ENCODE assay signal across 24 cellular contexts in genomic region chr11:26134053-26134452, GRCh38.
"Had no signal": no experiment of that assay in that cellular context is flagged by ENCODE, and none has a peak within 500 bp of the region (broad histone marks: within the 10 kb centered on the region; RNA-seq: fewer than 3 reads in every experiment).

No MANE protein-coding gene starts in this region.

- H2AFZ ChIP-seq: PC-9 had no signal

- H3K4me2 ChIP-seq: PC-9 had no signal

- DNase-seq: activated B cell treated with CpG ODN at 0.5 μM for 24 hours; activated CD4-positive, alpha-beta T cell treated with anti-CD3 and anti-CD28 coated beads for 1 hour; activated CD4-positive, alpha-beta T cell treated with anti-CD3 and anti-CD28 coated beads, Interleukin-2, amount 10 ng/mL, durations not matched to agents 24 days and 14 days; activated CD4-positive, alpha-beta T cell treated with anti-CD3 and anti-CD28 coated beads, Interleukin-2, amount 50 U/mL, for 48 hours; activated CD8-positive, alpha-beta memory T cell treated with anti-CD3 and anti-CD28 coated beads, Interleukin-2, amount 10 ng/mL, durations not matched to agents 7 days and 5 days; activated effector memory CD4-positive, alpha-beta T cell treated with Interleukin-2 at 50 U/mL for 16 hours; activated naive CD4-positive, alpha-beta T cell; activated T-cell treated with anti-CD3 and anti-CD28 coated beads, Interleukin-2, amount 50 U/mL, for 24 hours; body of pancreas; central memory CD4-positive, alpha-beta T cell; KG1; NCI-H1048; NCI-H2029; NCI-H2107; NCI-H2171 treated with DMSO at 0.1 percent for 48 hours; NCI-H226; NCI-H82; NK-92 treated with Interleukin-12 subunit alpha and Interleukin-12 subunit beta, amount 100 ng/mL, for 24 hours; PC-9; RPMI8226; T-helper 17 cell; T-helper 9 cell had no signal

- ATAC-seq: activated CD8-positive, alpha-beta memory T cell treated with anti-CD3 and anti-CD28 coated beads, Interleukin-2, amount 10 ng/mL, durations not matched to agents 7 days and 5 days; body of pancreas; Right ventricle myocardium inferior; T-helper 17 cell had no signal

- H3K27ac ChIP-seq: ascending aorta, body of pancreas, PC-9 had no signal

- H3K4me1 ChIP-seq: ascending aorta, body of pancreas had no signal

- H3K9me3 ChIP-seq: ascending aorta, body of pancreas had no signal

- H3K36me3 ChIP-seq: ascending aorta had no signal

- H3K4me3 ChIP-seq: ascending aorta, body of pancreas, PC-9 had no signal

- H3K27me3 ChIP-seq: ascending aorta, body of pancreas had no signal
